8 cellular contexts compared by ENCODE assay signal in genomic region chr2:40240067-40240466, GRCh38.
DNase-seq lines count a peak whose midpoint lies in the region; ATAC-seq lines count a peak whose summit lies in the region.

No MANE protein-coding gene starts in this region.

- H3K4me2 ChIP-seq in skeletal muscle satellite cell (ENCODE audit: low read length) (peak overlapping the region; percentile 52), Karpas-422 (ENCODE audit: low read depth, low read length, poor library complexity, severe bottlenecking) (no peak overlapping the region)

- no peaks in the 10 kb centered on the region for H3K79me2 ChIP-seq in Karpas-422 (ENCODE audit: low read length)

- H3K4me3 ChIP-seq in SK-N-MC, result peak overlapping the region; percentile 35
- no peak overlapping the region for H3K4me3 ChIP-seq in skeletal muscle satellite cell (ENCODE audit: low read length)
- no peak overlapping the region for H3K4me3 ChIP-seq in Karpas-422 (ENCODE audit: low read length)

- H3K27me3 ChIP-seq in skeletal muscle satellite cell (ENCODE audit: control insufficient read depth, insufficient read depth, low read length), result no peaks in the 10 kb centered on the region
- no peaks in the 10 kb centered on the region for H3K27me3 ChIP-seq in Karpas-422 (ENCODE audit: low read length)

- no peak for ATAC-seq in HG02840 (IDR thresholded peaks at IDR 0.05; ENCODE audit: low FRiP score, unreplicated experiment)

- no peak overlapping the region for H2AFZ ChIP-seq in Karpas-422 (ENCODE audit: low read length)

- no peaks in the 10 kb centered on the region for H3K9me3 ChIP-seq in SK-N-MC (ENCODE audit: low read depth, low read length)
- no peaks in the 10 kb centered on the region for H3K9me3 ChIP-seq in skeletal muscle satellite cell (replicated peaks; ENCODE audit: low read length)
- H3K9me3 ChIP-seq in Karpas-422 (ENCODE audit: low read length), result no peaks in the 10 kb centered on the region

- H3K9ac ChIP-seq in SK-N-MC (ENCODE audit: insufficient read length) (no peak overlapping the region), skeletal muscle satellite cell (ENCODE audit: low read depth, low read length) (peak overlapping the region; percentile 65), Karpas-422 (ENCODE audit: low read length) (no peak overlapping the region)

- H3K4me1 ChIP-seq in skeletal muscle satellite cell (ENCODE audit: control insufficient read depth, insufficient read depth, low read length) (peaks cover 41% of the 10 kb centered on the region), Karpas-422 (ENCODE audit: low read length) (no peaks in the 10 kb centered on the region)

- intact Hi-C loops in cardiac septum (cut with DNase I), result loop anchor here (5.0 to 10.0 kb wide), 3 partner anchors 42 to 212 kb away; partner anchors contain the start of gene SLC8A1

- H3K27ac ChIP-seq in SK-N-MC, result no peak overlapping the region
- no peak overlapping the region for H3K27ac ChIP-seq in Karpas-422 (ENCODE audit: low read length)

- no peaks in the 10 kb centered on the region for H4K20me1 ChIP-seq in Karpas-422 (ENCODE audit: insufficient read depth, low read depth, low read length)

- no peaks in the 10 kb centered on the region for H3K9me2 ChIP-seq in Karpas-422 (replicated peaks; ENCODE audit: insufficient read depth, low read length)

- H3K36me3 ChIP-seq in SK-N-MC (ENCODE audit: insufficient read depth, low read length) (no peaks in the 10 kb centered on the region), skeletal muscle satellite cell (ENCODE audit: insufficient read depth, low read length) (no peaks in the 10 kb centered on the region), Karpas-422 (ENCODE audit: insufficient read depth, low read length) (no peaks in the 10 kb centered on the region)

- DNase-seq in H4 (ENCODE audit: low spot score) (peak; percentile 64), SK-N-MC (ENCODE audit: low read depth, low spot score) (no peak), cardiac septum (ENCODE audit: low spot score) (peak; percentile 87), Karpas-422 (no peak), ecto neural progenitor cell (ENCODE audit: low spot score) (no peak)
- DNase-seq in activated CD8-positive, alpha-beta memory T cell treated with anti-CD3 and anti-CD28 coated beads, Interleukin-2, amount 50 U/mL, for 48 hours, result no peak

Comparison
In these comparisons a context has a peak if more than half of its experiments do, and no peak if none do; other contexts are left out.
1. DNase-seq: peak in H4 (single experiment) and cardiac septum (single experiment); none in SK-N-MC (single experiment), Karpas-422 (single experiment), activated CD8-positive, alpha-beta memory T cell treated with anti-CD3 and anti-CD28 coated beads, Interleukin-2, amount 50 U/mL, for 48 hours (single experiment) and ecto neural progenitor cell (single experiment).